ENCODE assay signal across 27 cellular contexts in genomic region chr19:4531562-4532165, GRCh38. TPM values are rescaled to one million over a fixed set of nuclear protein-coding genes. Genes with fewer than 3 reads are reported as not detected.
A peak's percentile ranks its signal among the peaks of the same experiment; 100 is the strongest.
DNase-seq lines count a peak whose midpoint lies in the region; ATAC-seq and TF ChIP-seq lines count a peak whose summit lies in the region.
"Had no signal": no experiment of that assay in that cellular context is flagged by ENCODE, and none has a peak within 500 bp of the region (broad histone marks: within the 10 kb centered on the region; RNA-seq: fewer than 3 reads in every experiment).

No MANE protein-coding gene starts in this region.

- H3K4me1 Mint-ChIP-seq in immature natural killer cell = peaks cover 0 to 2% of the 10 kb centered on the region in 2 donors
- H3K4me1 Mint-ChIP-seq: activated T-helper 17 cell treated with anti-CD3 and anti-CD28 coated beads, Interleukin-2, amount 50 U/mL, for 72 hours had no signal

- H3K4me3 ChIP-seq in psoas muscle = no peak overlapping the region
- H3K4me3 ChIP-seq: MG63, smooth muscle cell, upper lobe of left lung had no signal

- H3K4me1 ChIP-seq in psoas muscle = peaks cover 23% of the 10 kb centered on the region

- peaks cover 4 to 6% (median 6%) of the 10 kb centered on the region in 3 donors for H3K27me3 Mint-ChIP-seq in immature natural killer cell (ENCODE audit: low read depth in 3 of 3)
- H3K27me3 Mint-ChIP-seq: activated naive CD4-positive, alpha-beta T cell treated with anti-CD3 and anti-CD28 coated beads, Interleukin-2, amount 50 U/mL, for 24 hours had no signal

- H3K27ac ChIP-seq in psoas muscle = peak overlapping the region; percentile 71
- H3K27ac ChIP-seq: upper lobe of left lung had no signal

- H3K36me3 ChIP-seq in psoas muscle (ENCODE audit: insufficient read depth in 1 of 2, low read depth in 1 of 2) = peaks cover 0 to 20% of the 10 kb centered on the region in 2 donors
- H3K36me3 ChIP-seq: MG63, upper lobe of left lung had no signal

- H3K27me3 ChIP-seq in psoas muscle (ENCODE audit: insufficient read depth in 3 of 3, low read length in 2 of 3) = no peaks in the 10 kb centered on the region
- H3K27me3 ChIP-seq: MG63, upper lobe of left lung had no signal

- intact Hi-C loops in psoas muscle (cut with DNase I) = no loop called here

- TF ChIP-seq RAD21 in Ishikawa (IDR thresholded peaks at IDR 0.05; ENCODE audit: low read depth) = no peak

- H3K36me3 Mint-ChIP-seq in immature natural killer cell = no peaks in the 10 kb centered on the region
- H3K36me3 Mint-ChIP-seq: activated naive CD4-positive, alpha-beta T cell treated with anti-CD3 and anti-CD28 coated beads, Interleukin-2, amount 50 U/mL, for 24 hours; CD8-positive, alpha-beta T cell; memory B cell had no signal

- H3K27ac Mint-ChIP-seq in immature natural killer cell = no peak overlapping the region
- H3K27ac Mint-ChIP-seq: activated naive CD4-positive, alpha-beta T cell treated with anti-CD3 and anti-CD28 coated beads, Interleukin-2, amount 50 U/mL, for 24 hours; activated T-helper 17 cell treated with anti-CD3 and anti-CD28 coated beads, Interleukin-2, amount 50 U/mL, for 72 hours; CD8-positive, alpha-beta T cell; memory B cell had no signal

- no peak for TF ChIP-seq CTCF in psoas muscle (IDR thresholded peaks at IDR 0.05)

- H3K9me3 Mint-ChIP-seq in immature natural killer cell = no peaks in the 10 kb centered on the region
- H3K9me3 Mint-ChIP-seq: activated naive CD4-positive, alpha-beta T cell treated with anti-CD3 and anti-CD28 coated beads, Interleukin-2, amount 50 U/mL, for 24 hours; activated T-helper 17 cell treated with anti-CD3 and anti-CD28 coated beads, Interleukin-2, amount 50 U/mL, for 72 hours; CD8-positive, alpha-beta T cell; memory B cell had no signal

- 25 to 35% (median 31%) methylated on average over 21 to 28 of the region's 28 CpGs for WGBS in psoas muscle, 3 donors

- H3K9me3 ChIP-seq in psoas muscle = no peaks in the 10 kb centered on the region
- H3K9me3 ChIP-seq: MG63, upper lobe of left lung had no signal

- no peak overlapping the region for H3K4me3 Mint-ChIP-seq in immature natural killer cell
- H3K4me3 Mint-ChIP-seq: activated naive CD4-positive, alpha-beta T cell treated with anti-CD3 and anti-CD28 coated beads, Interleukin-2, amount 50 U/mL, for 24 hours; activated T-helper 17 cell treated with anti-CD3 and anti-CD28 coated beads, Interleukin-2, amount 50 U/mL, for 72 hours; CD8-positive, alpha-beta T cell; memory B cell had no signal

- no peak for TF ChIP-seq EP300 in Ishikawa (IDR thresholded peaks at IDR 0.05; ENCODE audit: borderline replicate concordance)

- ATAC-seq in left lobe of liver (peak; percentile 49), psoas muscle (peak; percentile 3 to 44 (median 18))
- ATAC-seq: activated T-helper 17 cell treated with anti-CD3 and anti-CD28 coated beads, Interleukin-2, amount 50 U/mL, for 72 hours; CD8-positive, alpha-beta T cell had no signal

- DNase-seq in NCI-H1417 (lab: John Stamatoyannopoulos, UW) (peak; percentile 12 to 58 (median 37)), NCI-H1417 treated with DMSO at 0.1 percent for 48 hours (lab: John Stamatoyannopoulos, UW) (no peak), left lobe of liver (ENCODE audit: low spot score) (peak; percentile 78), psoas muscle (peak in 1 of 2 donors; percentile 34), foreskin melanocyte (no peak), immature natural killer cell (no peak), GF-D8 (lab: John Stamatoyannopoulos, UW) (no peak)
- DNase-seq: 8988T; aorta; caudate nucleus; CD8-positive, alpha-beta T cell; dermis blood vessel endothelial cell; DMS153; GOT3; KBM-7; MG63; NCI-H526 treated with DMSO at 0.1 percent for 48 hours; nucleus accumbens; stimulated activated CD4-positive, alpha-beta T cell treated with anti-CD3 and anti-CD28 coated beads, Interleukin-4, amount 100 ng/mL, for 4 hours; upper lobe of left lung had no signal

TF ChIP-seq in Ishikawa, 13 proteins besides CTCF, POLR2A, EP300 and RAD21:
- peak; percentile 85 for TF ChIP-seq MAX (IDR thresholded peaks at IDR 0.05)
- TF ChIP-seq FOXM1 (IDR thresholded peaks at IDR 0.05; ENCODE audit: borderline replicate concordance, low read depth) = no peak
- no peak for TF ChIP-seq TAF1 (IDR thresholded peaks at IDR 0.05; ENCODE audit: low read depth)
- TF ChIP-seq NFIC (IDR thresholded peaks at IDR 0.05) = no peak
- TF ChIP-seq, protein P1, sequence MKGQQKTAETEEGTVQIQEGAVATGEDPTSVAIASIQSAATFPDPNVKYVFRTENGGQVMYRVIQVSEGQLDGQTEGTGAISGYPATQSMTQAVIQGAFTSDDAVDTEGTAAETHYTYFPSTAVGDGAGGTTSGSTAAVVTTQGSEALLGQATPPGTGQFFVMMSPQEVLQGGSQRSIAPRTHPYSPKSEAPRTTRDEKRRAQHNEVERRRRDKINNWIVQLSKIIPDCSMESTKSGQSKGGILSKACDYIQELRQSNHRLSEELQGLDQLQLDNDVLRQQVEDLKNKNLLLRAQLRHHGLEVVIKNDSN (IDR thresholded peaks at IDR 0.05) = 0 out of 2 replicates have a peak, but pooled peaks have one; percentile 7
- TF ChIP-seq TCF12 (IDR thresholded peaks at IDR 0.05; ENCODE audit: low read depth) = no peak

RNA-seq across cellular contexts. Expression of gene PLIN5, which starts 3.4 kb away (rescaled TPM):
- 136 TPM for total RNA-seq in left lobe of liver
- total RNA-seq in psoas muscle = 100 to 1,000 TPM in 2 of 4 donors, 10 to 100 TPM in 2; 61.7 to 143 (median 118) TPM
- polyA plus RNA-seq in psoas muscle = 10 to 100 TPM; 14.5 to 96.8 (median 22.8) TPM
- polyA plus RNA-seq in immature natural killer cell = not detected
- total RNA-seq: fibroblast of lung, smooth muscle cell had no signal
- polyA plus RNA-seq: fibroblast of lung, keratinocyte, smooth muscle cell had no signal

RNA-seq across cellular contexts. Expression of gene LRG1, which starts 8.2 kb away (rescaled TPM):
- total RNA-seq in left lobe of liver (328 TPM), psoas muscle (1 to 10 TPM in 1 of 4 donors, under 1 TPM in 2, not detected in 1; 0.42 to 1.8 (median 0.53) TPM)
- polyA plus RNA-seq in psoas muscle (under 1 TPM; 0.09 to 0.42 (median 0.15) TPM), immature natural killer cell (not detected)
- total RNA-seq: CD8-positive, alpha-beta T cell; fibroblast of lung; smooth muscle cell had no signal
- polyA plus RNA-seq: smooth muscle cell had no signal

RNA-seq across cellular contexts. Expression of gene PLIN4, which starts 13.4 kb away (rescaled TPM):
- 36.8 TPM for total RNA-seq in left lobe of liver
- 100 to 1,000 TPM; 115 to 309 (median 183) TPM for total RNA-seq in psoas muscle
- polyA plus RNA-seq in psoas muscle = 10 to 100 TPM; 29.0 to 97.8 (median 50.4) TPM
- polyA plus RNA-seq in immature natural killer cell = under 1 TPM in 2 of 3 donors, not detected in 1; 0.03 to 0.20 TPM
- total RNA-seq: smooth muscle cell had no signal
- polyA plus RNA-seq: keratinocyte had no signal

RNA-seq across cellular contexts. Expression of gene SEMA6B, which starts 27.8 kb away (rescaled TPM):
- 1.8 TPM for total RNA-seq in left lobe of liver
- total RNA-seq in psoas muscle = 10 to 100 TPM in 2 of 4 donors, 1 to 10 TPM in 2; 6.2 to 11.7 (median 10.0) TPM
- 1 to 10 TPM; 2.3 to 7.1 (median 5.6) TPM for polyA plus RNA-seq in psoas muscle
- not detected for polyA plus RNA-seq in immature natural killer cell

RNA-seq across cellular contexts. Expression of gene HDGFL2, which starts 59.6 kb away (rescaled TPM):
- total RNA-seq in left lobe of liver (16.8 TPM), psoas muscle (10 to 100 TPM; 32.3 to 47.7 (median 39.5) TPM)
- polyA plus RNA-seq in psoas muscle (10 to 100 TPM; 33.4 to 56.4 (median 51.3) TPM), immature natural killer cell (10 to 100 TPM in 2 of 3 donors, 1 to 10 TPM in 1; 7.3 to 32.5 (median 16.1) TPM)

Comparison
In these comparisons a context has a peak if more than half of its experiments do, and no peak if none do; other contexts are left out.
1. DNase-seq: peak in NCI-H1417 (3 of 3) and left lobe of liver (single experiment); none in NCI-H1417 treated with DMSO at 0.1 percent for 48 hours (single experiment), foreskin melanocyte (single experiment), immature natural killer cell (0 of 3) and GF-D8 (single experiment).
2. RNA of gene LRG1, which starts 8.2 kb away (total RNA-seq): 328 TPM in left lobe of liver (single experiment); 0.42 to 1.8 TPM in psoas muscle; every median in the first group is over 100 times any median in the second.